ENCODE assay signal across 8 cellular contexts in genomic region chr3:101381809-101382208, GRCh38.
A peak's percentile ranks its signal among the peaks of the same experiment; 100 is the strongest.
DNase-seq lines count a peak whose midpoint lies in the region; ATAC-seq and TF ChIP-seq lines count a peak whose summit lies in the region.

No MANE protein-coding gene starts in this region.

- H3K4me1 ChIP-seq in heart left ventricle = peaks cover 0 to 54% (median 23%) of the 10 kb centered on the region in 12 donors

- no peak for DNase-seq in heart left ventricle
- no peak for DNase-seq in cardiac septum (ENCODE audit: low spot score)
- peak; percentile 57 to 64 for DNase-seq in NCI-H2081 (lab: John Stamatoyannopoulos, UW)
- DNase-seq in astrocyte of the cerebellum (ENCODE audit: low read depth) = peak; percentile 26
- peak; percentile 30 for DNase-seq in kidney tubule cell (ENCODE audit: low spot score)
- DNase-seq in stimulated activated CD8-positive, alpha-beta memory T cell treated with anti-CD3 and anti-CD28 coated beads, Interleukin-4, amount 100 ng/mL, for 48 hours = no peak

- no peak for TF ChIP-seq POLR2A in heart left ventricle (IDR thresholded peaks at IDR 0.05)

- intact Hi-C loops in heart left ventricle (cut with DNase I) (loop anchor here in 6 of 10 donors (2.0 to 10.0 kb wide), 7 partner anchors 147 to 637 kb away; no protein-coding TSS in a partner anchor), cardiac septum (cut with DNase I) (loop anchor here (5.0 to 10.0 kb wide), 2 partner anchors 150 to 317 kb away; no protein-coding TSS in a partner anchor)

- no peaks in the 10 kb centered on the region for H3K27me3 ChIP-seq in heart left ventricle

- peaks cover 0 to 17% (median 0%) of the 10 kb centered on the region in 12 donors for H3K9me3 ChIP-seq in heart left ventricle

- no peak overlapping the region for H3K4me3 ChIP-seq in heart left ventricle
- H3K4me3 ChIP-seq in astrocyte of the cerebellum (ENCODE audit: low read depth, low read length) = no peak overlapping the region

- in situ Hi-C loops in astrocyte of the cerebellum (cut with HindIII; ENCODE audit: low sequenced_read_pairs) = no loop called here

- peak overlapping the region in 1 of 12 donors; percentile 17 for H3K27ac ChIP-seq in heart left ventricle

- no peaks in the 10 kb centered on the region for H3K36me3 ChIP-seq in heart left ventricle

- ATAC-seq in heart left ventricle (peak in 1 of 4 donors; percentile 59), HG03432 (IDR thresholded peaks at IDR 0.05; ENCODE audit: unreplicated experiment) (no peak), HG02610 (IDR thresholded peaks at IDR 0.05; ENCODE audit: unreplicated experiment) (no peak)

- TF ChIP-seq CTCF in heart left ventricle (IDR thresholded peaks at IDR 0.05) (peak; percentile 19 to 65 (median 48)), astrocyte of the cerebellum (IDR thresholded peaks at IDR 0.05; ENCODE audit: low read depth, low read length, missing control alignments) (peak; percentile 32)

Comparison
In these comparisons a context has a peak if more than half of its experiments do, and no peak if none do; other contexts are left out.
1. DNase-seq: peak in NCI-H2081 (2 of 2), astrocyte of the cerebellum (single experiment) and kidney tubule cell (single experiment); none in heart left ventricle (0 of 5), cardiac septum (single experiment) and stimulated activated CD8-positive, alpha-beta memory T cell treated with anti-CD3 and anti-CD28 coated beads, Interleukin-4, amount 100 ng/mL, for 48 hours (single experiment).